ENCODE assay signal across 2 cellular contexts in the genomic region with DNA sequence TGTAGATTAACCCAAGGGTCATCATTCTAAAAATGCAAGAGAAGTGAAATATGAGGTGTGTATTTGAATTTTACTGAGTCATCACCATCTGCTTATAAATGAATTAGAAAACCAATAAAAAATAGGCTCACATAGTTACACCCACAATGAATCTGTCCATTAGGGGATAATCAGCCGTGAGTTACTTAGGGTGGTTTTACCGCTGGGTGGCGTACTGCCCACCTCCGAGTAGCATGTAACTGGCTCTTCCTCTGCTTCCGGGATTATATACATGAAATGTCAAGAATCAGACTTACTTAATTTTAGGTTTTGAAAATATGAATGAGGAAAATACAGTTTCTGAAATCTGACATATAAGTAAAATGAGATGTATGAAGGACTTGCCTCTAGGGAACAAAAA.
TF ChIP-seq lines count a peak whose summit lies in the region.

No MANE protein-coding gene starts in this region.

TF ChIP-seq in SK-N-SH treated with all-trans-retinoic acid at 6 μM for 48 hours, 23 proteins besides CTCF, POLR2A, EP300 and RAD21 (continued from another document):
- TF ChIP-seq, protein P1, sequence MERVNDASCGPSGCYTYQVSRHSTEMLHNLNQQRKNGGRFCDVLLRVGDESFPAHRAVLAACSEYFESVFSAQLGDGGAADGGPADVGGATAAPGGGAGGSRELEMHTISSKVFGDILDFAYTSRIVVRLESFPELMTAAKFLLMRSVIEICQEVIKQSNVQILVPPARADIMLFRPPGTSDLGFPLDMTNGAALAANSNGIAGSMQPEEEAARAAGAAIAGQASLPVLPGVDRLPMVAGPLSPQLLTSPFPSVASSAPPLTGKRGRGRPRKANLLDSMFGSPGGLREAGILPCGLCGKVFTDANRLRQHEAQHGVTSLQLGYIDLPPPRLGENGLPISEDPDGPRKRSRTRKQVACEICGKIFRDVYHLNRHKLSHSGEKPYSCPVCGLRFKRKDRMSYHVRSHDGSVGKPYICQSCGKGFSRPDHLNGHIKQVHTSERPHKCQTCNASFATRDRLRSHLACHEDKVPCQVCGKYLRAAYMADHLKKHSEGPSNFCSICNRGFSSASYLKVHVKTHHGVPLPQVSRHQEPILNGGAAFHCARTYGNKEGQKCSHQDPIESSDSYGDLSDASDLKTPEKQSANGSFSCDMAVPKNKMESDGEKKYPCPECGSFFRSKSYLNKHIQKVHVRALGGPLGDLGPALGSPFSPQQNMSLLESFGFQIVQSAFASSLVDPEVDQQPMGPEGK (CRISPR knock-in tag; IDR thresholded peaks at IDR 0.05; ENCODE audit: borderline replicate concordance): no peak
- TF ChIP-seq ZNF565 (CRISPR knock-in tag; conservative IDR thresholded peaks at IDR 0.05; ENCODE audit: low read depth): no peak
- TF ChIP-seq ZFP30 (CRISPR knock-in tag; IDR thresholded peaks at IDR 0.05): no peak
- no peak for TF ChIP-seq SNAI2 (CRISPR knock-in tag; IDR thresholded peaks at IDR 0.05)
- TF ChIP-seq, protein P2, sequence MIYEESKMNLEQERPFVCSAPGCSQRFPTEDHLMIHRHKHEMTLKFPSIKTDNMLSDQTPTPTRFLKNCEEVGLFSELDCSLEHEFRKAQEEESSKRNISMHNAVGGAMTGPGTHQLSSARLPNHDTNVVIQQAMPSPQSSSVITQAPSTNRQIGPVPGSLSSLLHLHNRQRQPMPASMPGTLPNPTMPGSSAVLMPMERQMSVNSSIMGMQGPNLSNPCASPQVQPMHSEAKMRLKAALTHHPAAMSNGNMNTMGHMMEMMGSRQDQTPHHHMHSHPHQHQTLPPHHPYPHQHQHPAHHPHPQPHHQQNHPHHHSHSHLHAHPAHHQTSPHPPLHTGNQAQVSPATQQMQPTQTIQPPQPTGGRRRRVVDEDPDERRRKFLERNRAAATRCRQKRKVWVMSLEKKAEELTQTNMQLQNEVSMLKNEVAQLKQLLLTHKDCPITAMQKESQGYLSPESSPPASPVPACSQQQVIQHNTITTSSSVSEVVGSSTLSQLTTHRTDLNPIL (CRISPR knock-in tag; IDR thresholded peaks at IDR 0.05; ENCODE audit: low read depth): no peak
- no peak for TF ChIP-seq ZFP3 (CRISPR knock-in tag; IDR thresholded peaks at IDR 0.05)
- TF ChIP-seq CSDC2 (CRISPR knock-in tag; IDR thresholded peaks at IDR 0.05): no peak
- TF ChIP-seq, protein P3, sequence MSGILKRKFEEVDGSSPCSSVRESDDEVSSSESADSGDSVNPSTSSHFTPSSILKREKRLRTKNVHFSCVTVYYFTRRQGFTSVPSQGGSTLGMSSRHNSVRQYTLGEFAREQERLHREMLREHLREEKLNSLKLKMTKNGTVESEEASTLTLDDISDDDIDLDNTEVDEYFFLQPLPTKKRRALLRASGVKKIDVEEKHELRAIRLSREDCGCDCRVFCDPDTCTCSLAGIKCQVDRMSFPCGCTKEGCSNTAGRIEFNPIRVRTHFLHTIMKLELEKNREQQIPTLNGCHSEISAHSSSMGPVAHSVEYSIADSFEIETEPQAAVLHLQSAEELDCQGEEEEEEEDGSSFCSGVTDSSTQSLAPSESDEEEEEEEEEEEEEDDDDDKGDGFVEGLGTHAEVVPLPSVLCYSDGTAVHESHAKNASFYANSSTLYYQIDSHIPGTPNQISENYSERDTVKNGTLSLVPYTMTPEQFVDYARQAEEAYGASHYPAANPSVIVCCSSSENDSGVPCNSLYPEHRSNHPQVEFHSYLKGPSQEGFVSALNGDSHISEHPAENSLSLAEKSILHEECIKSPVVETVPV (CRISPR knock-in tag; IDR thresholded peaks at IDR 0.05): no peak
- no peak for TF ChIP-seq ARNTL (CRISPR knock-in tag; IDR thresholded peaks at IDR 0.05; ENCODE audit: borderline replicate concordance, low read depth)
TF ChIP-seq in SK-N-SH treated with all-trans-retinoic acid at 6 μM for 48 hours: peak in this region for 0.

TF ChIP-seq in K562, 482 proteins besides CTCF, POLR2A, EP300 and RAD21 (continued from another document):
- TF ChIP-seq SFPQ (IDR thresholded peaks at IDR 0.05; ENCODE audit: low read depth, low read length) (no peak), YY1 (IDR thresholded peaks at IDR 0.05; ENCODE audit: borderline replicate concordance in 1 of 3, control insufficient read depth in 1 of 3, extremely low read depth in 1 of 3, insufficient read depth in 3 of 3, insufficient read length in 1 of 3, insufficient replicate concordance in 2 of 3, low read depth in 1 of 3, low read length in 2 of 3) (no peak), FOSL1 (tag; conservative IDR thresholded peaks at IDR 0.05) (no peak), ARID3A (IDR thresholded peaks at IDR 0.05; ENCODE audit: borderline replicate concordance, low read depth, low read length) (no peak)
